Comparison of ENCODE assay signal across 20 cellular contexts in genomic region chr14:66496911-66497310, GRCh38. TPM values are rescaled to one million over a fixed set of nuclear protein-coding genes. Genes with fewer than 3 reads are reported as not detected.
DNase-seq lines count a peak whose midpoint lies in the region; ATAC-seq and TF ChIP-seq lines count a peak whose summit lies in the region.
"Had no signal": no experiment of that assay in that cellular context is flagged by ENCODE, and none has a peak within 500 bp of the region (broad histone marks: within the 10 kb centered on the region; RNA-seq: fewer than 3 reads in every experiment).

No MANE protein-coding gene starts in this region.

- no peaks in the 10 kb centered on the region for H3K36me3 Mint-ChIP-seq in activated naive CD4-positive, alpha-beta T cell treated with anti-CD3 and anti-CD28 coated beads, Interleukin-2, amount 50 U/mL, for 24 hours
- H3K36me3 Mint-ChIP-seq in activated naive CD8-positive, alpha-beta T cell treated with anti-CD3 and anti-CD28 coated beads, Interleukin-2, amount 50 U/mL, for 24 hours (ENCODE audit: low read depth) = no peaks in the 10 kb centered on the region
- H3K36me3 Mint-ChIP-seq: natural killer cell had no signal

- H4K20me1 ChIP-seq in Loucy (ENCODE audit: insufficient read depth, low read length, poor library complexity, severe bottlenecking) = no peaks in the 10 kb centered on the region

- TF ChIP-seq EP300 in stomach (IDR thresholded peaks at IDR 0.05) = no peak

- H3F3A ChIP-seq in Loucy (ENCODE audit: low read depth) = no peaks in the 10 kb centered on the region

- no peaks in the 10 kb centered on the region for H3K27me3 Mint-ChIP-seq in activated naive CD4-positive, alpha-beta T cell treated with anti-CD3 and anti-CD28 coated beads, Interleukin-2, amount 50 U/mL, for 24 hours
- peaks cover 2% of the 10 kb centered on the region for H3K27me3 Mint-ChIP-seq in activated naive CD8-positive, alpha-beta T cell treated with anti-CD3 and anti-CD28 coated beads, Interleukin-2, amount 50 U/mL, for 24 hours

- intact Hi-C loops in stomach (cut with DNase I; ENCODE audit: low total_unique reads) = no loop called here

- peak; percentile 55 for ATAC-seq in activated naive CD8-positive, alpha-beta T cell treated with anti-CD3 and anti-CD28 coated beads, Interleukin-2, amount 50 U/mL, for 24 hours
- no peak for ATAC-seq in SK-N-SH treated with all-trans-retinoic acid at 6 μM for 48 hours
- ATAC-seq: natural killer cell had no signal

- no peaks in the 10 kb centered on the region for H3K9me3 Mint-ChIP-seq in activated naive CD4-positive, alpha-beta T cell treated with anti-CD3 and anti-CD28 coated beads, Interleukin-2, amount 50 U/mL, for 24 hours
- H3K9me3 Mint-ChIP-seq in activated naive CD8-positive, alpha-beta T cell treated with anti-CD3 and anti-CD28 coated beads, Interleukin-2, amount 50 U/mL, for 24 hours = no peaks in the 10 kb centered on the region
- H3K9me3 Mint-ChIP-seq: natural killer cell had no signal

- TF ChIP-seq CTCF in Loucy (conservative IDR thresholded peaks at IDR 0.05; ENCODE audit: low read length) = no peak
- TF ChIP-seq CTCF in stomach (IDR thresholded peaks at IDR 0.05) = no peak

- no peak overlapping the region for H2AFZ ChIP-seq in Loucy (ENCODE audit: low read length)

- H3K4me3 Mint-ChIP-seq in activated naive CD4-positive, alpha-beta T cell treated with anti-CD3 and anti-CD28 coated beads, Interleukin-2, amount 50 U/mL, for 24 hours = peak overlapping the region; percentile 62
- peak overlapping the region; percentile 9 for H3K4me3 Mint-ChIP-seq in activated naive CD8-positive, alpha-beta T cell treated with anti-CD3 and anti-CD28 coated beads, Interleukin-2, amount 50 U/mL, for 24 hours
- H3K4me3 Mint-ChIP-seq: natural killer cell had no signal

- H3K27me3 ChIP-seq in Loucy (ENCODE audit: insufficient read depth, low read length, poor library complexity, severe bottlenecking) = no peaks in the 10 kb centered on the region
- no peaks in the 10 kb centered on the region for H3K27me3 ChIP-seq in stomach
- H3K27me3 ChIP-seq: brain microvascular endothelial cell, colonic mucosa, esophagus squamous epithelium had no signal

- no peaks in the 10 kb centered on the region for H3K9me2 ChIP-seq in Loucy (replicated peaks; ENCODE audit: low read depth, low read length)

- H3K4me2 ChIP-seq in Loucy (ENCODE audit: low read depth, low read length, poor library complexity, severe bottlenecking) = peak overlapping the region; percentile 61

- TF ChIP-seq POLR2A in stomach (IDR thresholded peaks at IDR 0.05) = no peak

- H3K4me3 ChIP-seq in Loucy (ENCODE audit: low read length, poor library complexity, severe bottlenecking) (no peak overlapping the region), stomach (no peak overlapping the region)
- H3K4me3 ChIP-seq: colonic mucosa, esophagus squamous epithelium, thoracic aorta had no signal

- no peak for DNase-seq in activated naive CD4-positive, alpha-beta T cell treated with anti-CD3 and anti-CD28 coated beads, Interleukin-2, amount 50 U/mL, for 16 hours
- no peak for DNase-seq in activated naive CD8-positive, alpha-beta T cell treated with anti-CD3 and anti-CD28 coated beads, Interleukin-2, amount 50 U/mL, for 24 hours
- DNase-seq in stomach (no peak), DMS153 treated with DMSO at 0.1 percent for 48 hours (lab: John Stamatoyannopoulos, UW; ENCODE audit: unreplicated experiment) (no peak), NCI-H2196 treated with DMSO at 0.1 percent for 48 hours (lab: John Stamatoyannopoulos, UW; ENCODE audit: unreplicated experiment) (no peak)
- DNase-seq: activated T-cell treated with anti-CD3 and anti-CD28 coated beads, Interleukin-2, amount 50 U/mL, for 1 hour; brain microvascular endothelial cell; esophagus squamous epithelium; mesendoderm; natural killer cell; NCI-H1417; NCI-H524 had no signal

- H3K79me2 ChIP-seq in Loucy (ENCODE audit: insufficient read depth, low read length) = no peaks in the 10 kb centered on the region

- H3K4me1 ChIP-seq in Loucy (ENCODE audit: insufficient read depth, low read length, poor library complexity, severe bottlenecking) = peaks cover 12% of the 10 kb centered on the region
- H3K4me1 ChIP-seq in stomach = peaks cover 0 to 28% (median 12%) of the 10 kb centered on the region in 4 donors
- H3K4me1 ChIP-seq: colonic mucosa had no signal

- H3K36me3 ChIP-seq in Loucy (ENCODE audit: insufficient read depth, low read length) = no peaks in the 10 kb centered on the region
- no peaks in the 10 kb centered on the region for H3K36me3 ChIP-seq in stomach
- H3K36me3 ChIP-seq: brain microvascular endothelial cell, colonic mucosa, esophagus squamous epithelium, thoracic aorta had no signal

- H3K4me1 Mint-ChIP-seq in activated naive CD4-positive, alpha-beta T cell treated with anti-CD3 and anti-CD28 coated beads, Interleukin-2, amount 50 U/mL, for 24 hours = peaks cover 26% of the 10 kb centered on the region
- H3K4me1 Mint-ChIP-seq in activated naive CD8-positive, alpha-beta T cell treated with anti-CD3 and anti-CD28 coated beads, Interleukin-2, amount 50 U/mL, for 24 hours = peaks cover 20% of the 10 kb centered on the region
- H3K4me1 Mint-ChIP-seq: natural killer cell had no signal

- H3K27ac Mint-ChIP-seq in activated naive CD4-positive, alpha-beta T cell treated with anti-CD3 and anti-CD28 coated beads, Interleukin-2, amount 50 U/mL, for 24 hours = peak overlapping the region; percentile 41
- H3K27ac Mint-ChIP-seq in activated naive CD8-positive, alpha-beta T cell treated with anti-CD3 and anti-CD28 coated beads, Interleukin-2, amount 50 U/mL, for 24 hours = no peak overlapping the region
- H3K27ac Mint-ChIP-seq: natural killer cell had no signal

- 17 to 39% (median 31%) methylated on average over 2 of the region's 2 CpGs for WGBS in stomach, 5 donors

- no peak overlapping the region for H3K9ac ChIP-seq in Loucy (ENCODE audit: low read depth, low read length, poor library complexity, severe bottlenecking)

- no peaks in the 10 kb centered on the region for H3K9me3 ChIP-seq in Loucy (ENCODE audit: insufficient read depth, low read depth, low read length)
- no peaks in the 10 kb centered on the region for H3K9me3 ChIP-seq in stomach
- H3K9me3 ChIP-seq: colonic mucosa, esophagus squamous epithelium, thoracic aorta had no signal

- H3K27ac ChIP-seq in stomach = peak overlapping the region in 3 of 5 donors; percentile 29 to 49 (median 38)
- H3K27ac ChIP-seq: brain microvascular endothelial cell, colonic mucosa, esophagus squamous epithelium, thoracic aorta had no signal

TF ChIP-seq in SK-N-SH treated with all-trans-retinoic acid at 6 μM for 48 hours, 23 proteins besides CTCF, POLR2A, EP300 and RAD21:
- TF ChIP-seq ESRRG (CRISPR knock-in tag; IDR thresholded peaks at IDR 0.05) = no peak
- no peak for TF ChIP-seq POU6F1 (CRISPR knock-in tag; IDR thresholded peaks at IDR 0.05; ENCODE audit: borderline replicate concordance, low read depth)
- no peak for TF ChIP-seq CSDC2 (CRISPR knock-in tag; IDR thresholded peaks at IDR 0.05)
- TF ChIP-seq CREB5 (CRISPR knock-in tag; IDR thresholded peaks at IDR 0.05; ENCODE audit: low read depth) = no peak

RNA-seq across cellular contexts. Expression of gene CCDC196, which starts 10.7 kb away (rescaled TPM):
- total RNA-seq in stomach = not detected
- not detected for polyA plus RNA-seq in stomach
- total RNA-seq: esophagus squamous epithelium, kidney epithelial cell, LHCN-M2, natural killer cell, posterior vena cava, thoracic aorta had no signal

RNA-seq across cellular contexts. Expression of gene GPHN, which starts 11.0 kb away (rescaled TPM):
- 10 to 100 TPM; 23.9 to 98.7 (median 51.6) TPM for total RNA-seq in stomach
- polyA plus RNA-seq in stomach = 10 to 100 TPM; 15.7 to 23.4 (median 18.8) TPM
